ENCODE assay signal across 8 cellular contexts in genomic region chr11:59753650-59754493, GRCh38. TPM values are rescaled to one million over a fixed set of nuclear protein-coding genes. Genes with fewer than 3 reads are reported as not detected.
DNase-seq lines count a peak whose midpoint lies in the region; ATAC-seq and TF ChIP-seq lines count a peak whose summit lies in the region.

No MANE protein-coding gene starts in this region.

- H3K4me3 ChIP-seq in GM08714 (ENCODE audit: low read length) (peak overlapping the region; percentile 60; the same call in 1 of the 2 replicates), adipocyte (ENCODE audit: low read length) (peak overlapping the region; percentile 85), prostate gland (peak overlapping the region; percentile 93 to 98)

- CTCF ChIA-PET in HEK293T (lab: Yijun Ruan, JAX) = interaction anchor here (0.6 to 2.7 kb wide), 6 partner anchors 9 to 85 kb away, joined by 3 to 19 read pairs (median 6); partner anchors contain the start of gene PATL1

- DNase-seq in HEK293T (ENCODE audit: extremely low spot score) = peak; percentile 87
- DNase-seq in MV-4-11 (lab: John Stamatoyannopoulos, UW) = peak; percentile 70
- DNase-seq in SW480 (ENCODE audit: low spot score) = peak; percentile 82
- peak; percentile 96 for DNase-seq in adipocyte (ENCODE audit: low read depth)
- peak; percentile 90 for DNase-seq in left cardiac atrium
- DNase-seq in prostate gland (ENCODE audit: low spot score) = peak; percentile 88
- peak; percentile 89 for DNase-seq in ureter (ENCODE audit: low spot score)

- peak overlapping the region; percentile 94 to 95 for H3K27ac ChIP-seq in prostate gland

- H3K36me3 ChIP-seq in adipocyte (ENCODE audit: control insufficient read depth, insufficient read depth, low read length, severe bottlenecking) (no peaks in the 10 kb centered on the region), prostate gland (no peaks in the 10 kb centered on the region)

- peak; percentile 69 to 70 for ATAC-seq in left cardiac atrium

- 33% methylated on average over 47 of the region's 47 CpGs for WGBS in prostate gland

- H3K9me3 ChIP-seq in adipocyte (ENCODE audit: control insufficient read depth, low read length) (no peaks in the 10 kb centered on the region), prostate gland (no peaks in the 10 kb centered on the region)

- no peak for TF ChIP-seq POLR2A in prostate gland (IDR thresholded peaks at IDR 0.05)

- intact Hi-C loops in left cardiac atrium (cut with DNase I) = loop anchor here (1.0 to 2.0 kb wide), 3 partner anchors 48 to 57 kb away; partner anchors contain the start of gene MRPL16 (in 1 of the 2)
- intact Hi-C loops in prostate gland (cut with DNase I) = loop anchor here (2.0 to 10.0 kb wide), 4 partner anchors 49 to 609 kb away; partner anchors contain the start of genes FAM111A, MRPL16 and PATL1

- peak; percentile 82 to 99 (median 94) for TF ChIP-seq CTCF in prostate gland (IDR thresholded peaks at IDR 0.05)

- POLR2A ChIA-PET in HEK293T (lab: Yijun Ruan, JAX) = interaction anchor here (4.1 kb wide), 1 partner anchor 56 kb away, joined by 22 read pairs; the partner anchor contains the start of gene MRPL16

- H3K9ac ChIP-seq in adipocyte (ENCODE audit: low read length) = peak overlapping the region; percentile 88

- H3K4me1 ChIP-seq in adipocyte (ENCODE audit: control insufficient read depth, insufficient read depth, low read length) (peaks cover 20% of the 10 kb centered on the region), prostate gland (replicated peaks) (peaks cover 4% of the 10 kb centered on the region)

- H3K27me3 ChIP-seq in adipocyte (replicated peaks; ENCODE audit: control insufficient read depth, insufficient read depth, low read length) = no peaks in the 10 kb centered on the region
- H3K27me3 ChIP-seq in prostate gland (replicated peaks; ENCODE audit: insufficient read depth) = no peaks in the 10 kb centered on the region

TF ChIP-seq in HEK293T, 16 proteins besides CTCF, POLR2A, EP300 and RAD21:
- no peak for TF ChIP-seq HDGF (IDR thresholded peaks at IDR 0.05; ENCODE audit: borderline replicate concordance)
- TF ChIP-seq FOXK2 (IDR thresholded peaks at IDR 0.05) = no peak
- TF ChIP-seq L3MBTL2 (conservative IDR thresholded peaks at IDR 0.05) = no peak; the same call in none of the 2 replicates
- no peak for TF ChIP-seq CTBP1 (IDR thresholded peaks at IDR 0.05; ENCODE audit: borderline replicate concordance)
- TF ChIP-seq SUZ12 (IDR thresholded peaks at IDR 0.05) = no peak
- no peak for TF ChIP-seq FOXA1 (IDR thresholded peaks at IDR 0.05)
- no peak for TF ChIP-seq FOXM1 (IDR thresholded peaks at IDR 0.05; ENCODE audit: borderline replicate concordance)

RNA-seq across cellular contexts. Expression of gene STX3, which starts 1.3 kb away (rescaled TPM):
- total RNA-seq in left cardiac atrium (10 to 100 TPM; 10.6 to 14.1 TPM), prostate gland (10 to 100 TPM; 20.8 to 58.5 TPM), ureter (31.8 TPM)

RNA-seq across cellular contexts. Expression of gene OR10V1, which starts 40.2 kb away (rescaled TPM):
- total RNA-seq in left cardiac atrium (not detected), prostate gland (not detected), ureter (not detected)

RNA-seq across cellular contexts. Expression of gene MRPL16, which starts 56.7 kb away (rescaled TPM):
- 10 to 100 TPM; 61.2 to 70.4 TPM for total RNA-seq in left cardiac atrium
- total RNA-seq in prostate gland = 10 to 100 TPM; 38.3 to 97.6 TPM
- 40.1 TPM for total RNA-seq in ureter

Comparison
In these comparisons a context has a peak if more than half of its experiments do, and no peak if none do; other contexts are left out.
1. Peak in every context shown above with its lines: DNase-seq, ATAC-seq, H3K4me3 ChIP-seq and H3K27ac ChIP-seq.